In the genomic region with DNA sequence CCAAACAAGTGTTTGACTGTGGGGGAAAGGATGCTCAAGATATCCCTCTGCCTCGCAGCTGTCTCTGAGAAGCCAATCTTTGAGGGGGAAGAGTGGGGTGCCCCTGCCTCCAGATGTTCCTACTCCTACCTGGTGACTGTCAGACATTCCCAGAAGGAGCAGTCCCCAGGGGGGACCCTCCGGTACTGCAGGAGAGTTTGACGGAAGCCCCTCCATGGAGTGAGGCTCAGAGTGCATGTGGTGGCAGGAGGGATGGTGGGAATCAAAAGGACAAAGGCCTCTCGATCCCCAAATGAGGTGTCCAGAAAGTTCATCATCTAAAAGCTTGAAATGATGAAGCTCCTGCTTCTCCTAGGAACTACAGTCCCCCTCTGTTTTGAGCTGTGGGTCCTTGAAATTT, we compare ENCODE assay signal across 17 cellular contexts. TPM values are rescaled to one million over a fixed set of nuclear protein-coding genes. Genes with fewer than 3 reads are reported as not detected.
DNase-seq lines count a peak whose midpoint lies in the region; ATAC-seq and TF ChIP-seq lines count a peak whose summit lies in the region.
"Had no signal": no experiment of that assay in that cellular context is flagged by ENCODE, and none has a peak within 500 bp of the region (broad histone marks: within the 10 kb centered on the region; RNA-seq: fewer than 3 reads in every experiment).

No MANE protein-coding gene starts in this region.

- CTCF ChIA-PET in RWPE1 (lab: Yijun Ruan, JAX): interaction anchor here (0.6 kb wide), 1 partner anchor 9 kb away, joined by 3 read pairs; no protein-coding TSS in a partner anchor

- H3K27ac ChIP-seq in left ventricle myocardium inferior (replicated peaks): peak overlapping the region; percentile 15
- H3K27ac ChIP-seq in right atrium auricular region: no peak overlapping the region
- peak overlapping the region; percentile 34 for H3K27ac ChIP-seq in RWPE1
- peak overlapping the region; percentile 4 to 46 for H3K27ac ChIP-seq in thoracic aorta
- H3K27ac ChIP-seq: HL-60 had no signal

- POLR2A ChIA-PET in RWPE1 (lab: Yijun Ruan, JAX; ENCODE audit: low non-redundant PET): interaction anchor here (0.7 kb wide), 1 partner anchor 13 kb away, joined by 3 read pairs; no protein-coding TSS in a partner anchor

- H3K36me3 ChIP-seq in left ventricle myocardium inferior: no peaks in the 10 kb centered on the region
- no peaks in the 10 kb centered on the region for H3K36me3 ChIP-seq in right atrium auricular region
- H3K36me3 ChIP-seq in thoracic aorta: no peaks in the 10 kb centered on the region

- no peak overlapping the region for H3K4me3 ChIP-seq in left ventricle myocardium inferior
- no peak overlapping the region for H3K4me3 ChIP-seq in right atrium auricular region
- H3K4me3 ChIP-seq in thoracic aorta: no peak overlapping the region

- H3K27ac Mint-ChIP-seq in immature natural killer cell: peak overlapping the region in 5 of 6 donors; percentile 23 to 77 (median 45)
- H3K27ac Mint-ChIP-seq: CD8-positive, alpha-beta T cell; HFFc6 had no signal

- H3K27me3 Mint-ChIP-seq in immature natural killer cell (ENCODE audit: low read depth in 3 of 3): peaks cover 3 to 13% (median 9%) of the 10 kb centered on the region in 3 donors
- H3K27me3 Mint-ChIP-seq: B cell had no signal

- peaks cover 0 to 12% (median 9%) of the 10 kb centered on the region in 3 donors for H3K36me3 Mint-ChIP-seq in immature natural killer cell
- H3K36me3 Mint-ChIP-seq: CD8-positive, alpha-beta T cell had no signal

- peaks cover 41 to 52% of the 10 kb centered on the region in 2 donors for H3K4me1 Mint-ChIP-seq in immature natural killer cell

- H3K4me1 ChIP-seq in left ventricle myocardium inferior (peaks cover 54% of the 10 kb centered on the region), right atrium auricular region (peaks cover 0 to 60% of the 10 kb centered on the region in 2 donors), thoracic aorta (ENCODE audit: control insufficient read depth in 1 of 2, low read depth in 2 of 2) (peaks cover 29 to 63% of the 10 kb centered on the region in 2 donors)

- H3K9me3 ChIP-seq in left ventricle myocardium inferior (replicated peaks): no peaks in the 10 kb centered on the region
- H3K9me3 ChIP-seq in right atrium auricular region: no peaks in the 10 kb centered on the region
- no peaks in the 10 kb centered on the region for H3K9me3 ChIP-seq in thoracic aorta

- no peaks in the 10 kb centered on the region for H3K9me3 Mint-ChIP-seq in immature natural killer cell
- H3K9me3 Mint-ChIP-seq: CD14-positive monocyte; CD8-positive, alpha-beta T cell; HFFc6 had no signal

- no peak for TF ChIP-seq CTCF in left ventricle myocardium inferior (IDR thresholded peaks at IDR 0.05; ENCODE audit: borderline replicate concordance)
- TF ChIP-seq CTCF in right atrium auricular region (IDR thresholded peaks at IDR 0.05): no peak
- no peak for TF ChIP-seq CTCF in RWPE1 (conservative IDR thresholded peaks at IDR 0.05; ENCODE audit: low read depth)
- TF ChIP-seq CTCF in thoracic aorta (IDR thresholded peaks at IDR 0.05): no peak

- intact Hi-C loops in left ventricle myocardium inferior (cut with micrococcal nuclease): no loop called here

- no peak overlapping the region for H3K4me3 Mint-ChIP-seq in immature natural killer cell
- H3K4me3 Mint-ChIP-seq: B cell; CD14-positive monocyte; CD8-positive, alpha-beta T cell; HFFc6 had no signal

- ATAC-seq in thoracic aorta (ENCODE audit: insufficient number of reproducible peaks, low FRiP score, low read depth) (no peak), HG03432 (IDR thresholded peaks at IDR 0.05; ENCODE audit: unreplicated experiment) (no peak)
- ATAC-seq: CD8-positive, alpha-beta T cell had no signal

- H3K27me3 ChIP-seq in left ventricle myocardium inferior (ENCODE audit: low read depth) (no peaks in the 10 kb centered on the region), right atrium auricular region (no peaks in the 10 kb centered on the region), thoracic aorta (replicated peaks; ENCODE audit: insufficient read depth) (no peaks in the 10 kb centered on the region)

- DNase-seq in left ventricle myocardium inferior: no peak
- DNase-seq in right atrium auricular region (ENCODE audit: low spot score): no peak
- DNase-seq in RWPE1 (ENCODE audit: low spot score): no peak
- DNase-seq in immature natural killer cell: no peak
- no peak for DNase-seq in thoracic aorta (ENCODE audit: low spot score)
- no peak for DNase-seq in activated gamma-delta T cell (lab: John Stamatoyannopoulos, UW)
- no peak for DNase-seq in NCI-H2081 treated with DMSO at 0.1 percent for 48 hours (lab: John Stamatoyannopoulos, UW)
- DNase-seq: CD8-positive, alpha-beta T cell; COR-L47; DND-41; GDM1; HCEC 1CT; HFFc6 had no signal

RNA-seq across cellular contexts. Expression of gene SLC27A3, which starts 5.3 kb away (rescaled TPM):
- total RNA-seq in left ventricle myocardium inferior (10.5 TPM), right atrium auricular region (10 to 100 TPM in 1 of 2 donors, 1 to 10 TPM in 1; 9.9 to 20.1 TPM), thoracic aorta (100 to 1,000 TPM in 1 of 2 donors, 10 to 100 TPM in 1; 71.7 to 116 TPM)
- polyA plus RNA-seq in immature natural killer cell: 10 to 100 TPM; 38.3 to 89.0 (median 54.3) TPM

RNA-seq across cellular contexts. Expression of gene INTS3, which starts 52.7 kb away (rescaled TPM):
- total RNA-seq in left ventricle myocardium inferior: 34.3 TPM
- 10 to 100 TPM; 21.8 to 26.7 TPM for total RNA-seq in right atrium auricular region
- 10 to 100 TPM in 1 of 3 donors, 1 to 10 TPM in 2; 7.5 to 14.5 (median 7.9) TPM for polyA plus RNA-seq in immature natural killer cell
- total RNA-seq in thoracic aorta: 10 to 100 TPM; 63.8 to 68.8 TPM

Comparison
In these comparisons a context has a peak if more than half of its experiments do, and no peak if none do; other contexts are left out.
1. H3K27ac ChIP-seq: peak in left ventricle myocardium inferior (single experiment), RWPE1 (single experiment) and thoracic aorta (2 of 2); none in right atrium auricular region (0 of 2).